In genomic region chr11:125281831-125282595, GRCh38 we compare ENCODE assay signal across 29 cellular contexts.
A peak's percentile ranks its signal among the peaks of the same experiment; 100 is the strongest.
DNase-seq lines count a peak whose midpoint lies in the region; ATAC-seq, FAIRE-seq and TF ChIP-seq lines count a peak whose summit lies in the region.
"Had no signal": no experiment of that assay in that cellular context is flagged by ENCODE, and none has a peak within 500 bp of the region (broad histone marks: within the 10 kb centered on the region; RNA-seq: fewer than 3 reads in every experiment).

No MANE protein-coding gene starts in this region.

- 74 to 75% methylated on average over 12 of the region's 12 CpGs for WGBS in GM23248 (ENCODE audit: low coverage in 1 of 2, low lambda C conversion rate in 2 of 2, missing lambda C conversion rate in 2 of 2), 2 experiments
- 80% methylated on average over 12 of the region's 12 CpGs for WGBS in mammary epithelial cell (ENCODE audit: low coverage, missing lambda C conversion rate)
- 27% methylated on average over 12 of the region's 12 CpGs for WGBS in HepG2 (ENCODE audit: low lambda C conversion rate)

- peak overlapping the region; percentile 82 for H3K27ac Mint-ChIP-seq in neural progenitor cell
- no peak overlapping the region for H3K27ac Mint-ChIP-seq in Caco-2 (ENCODE audit: unreplicated experiment)
- H3K27ac Mint-ChIP-seq: activated naive CD4-positive, alpha-beta T cell treated with anti-CD3 and anti-CD28 coated beads for 36 hours; CD4-positive, alpha-beta memory T cell; natural killer cell treated with Interleukin-12 subunit alpha and Interleukin-12 subunit beta and Interleukin-15 and Interleukin-18, amount 100 ng/mL, for 72 hours; T-cell had no signal

- H3K79me2 ChIP-seq in GM23248 (ENCODE audit: insufficient read depth) (no peaks in the 10 kb centered on the region), mammary epithelial cell (ENCODE audit: insufficient read depth, low read length) (no peaks in the 10 kb centered on the region), neural progenitor cell (ENCODE audit: low read depth) (no peaks in the 10 kb centered on the region), HepG2 (ENCODE audit: insufficient read depth, low read length) (no peaks in the 10 kb centered on the region)

- dilution Hi-C loops in mammary epithelial cell (cut with HindIII; ENCODE audit: low sequenced_read_pairs) = loop anchor here (5.0 kb wide), 1 partner anchor 45 kb away; no protein-coding TSS in a partner anchor

- H3K27me3 ChIP-seq in GM23248 (replicated peaks; ENCODE audit: insufficient read depth) = no peaks in the 10 kb centered on the region
- no peaks in the 10 kb centered on the region for H3K27me3 ChIP-seq in mammary epithelial cell (ENCODE audit: insufficient read depth, low read length)
- H3K27me3 ChIP-seq in neural progenitor cell = no peaks in the 10 kb centered on the region
- H3K27me3 ChIP-seq in HepG2 (ENCODE audit: control insufficient read depth in 1 of 2, insufficient read depth in 2 of 2, low read length in 2 of 2) = peaks cover 0 to 21% of the 10 kb centered on the region in 2 experiments; a peak in 2 of 5 replicates
- peaks cover 1% of the 10 kb centered on the region; the same call in 1 of the 2 replicates for H3K27me3 ChIP-seq in Caco-2 (replicated peaks; ENCODE audit: control insufficient read depth, insufficient read depth, low read length)
- H3K27me3 ChIP-seq: sigmoid colon, thyroid gland had no signal

- in situ Hi-C loops in GM23248 (cut with MboI) = no loop called here
- in situ Hi-C loops in mammary epithelial cell (cut with MboI; ENCODE audit: low sequenced_read_pairs in 2 of 2) = no loop called here
- in situ Hi-C loops in HepG2 (cut with HindIII; ENCODE audit: extremely low pct_ligation_motif_present, low pct_unique_long_range_greater_than_20kb) = no loop called here

- CTCF ChIA-PET in mammary epithelial cell (lab: Charles Lee; ENCODE audit: low non-redundant PET) (no interaction called here), HepG2 (lab: Yijun Ruan, JAX; ENCODE audit: low intra/inter-chr PET ratio, low total read pairs) (no interaction called here), Caco-2 (lab: Charles Lee) (interaction anchor here (1.1 kb wide), 1 partner anchor 64 kb away, joined by 5 read pairs; no protein-coding TSS in a partner anchor)

- ATAC-seq in HG03196 (IDR thresholded peaks at IDR 0.05; ENCODE audit: unreplicated experiment) (no peak), HepG2 (no peak)
- ATAC-seq: natural killer cell treated with Interleukin-12 subunit alpha and Interleukin-12 subunit beta and Interleukin-15 and Interleukin-18, amount 100 ng/mL, for 72 hours; T-cell had no signal

- H4K20me1 ChIP-seq in GM23248 (ENCODE audit: insufficient read depth) = no peaks in the 10 kb centered on the region
- no peaks in the 10 kb centered on the region for H4K20me1 ChIP-seq in mammary epithelial cell (ENCODE audit: insufficient read depth, low read length)
- H4K20me1 ChIP-seq in neural progenitor cell (ENCODE audit: low read depth) = peaks cover 4% of the 10 kb centered on the region
- H4K20me1 ChIP-seq in HepG2 (ENCODE audit: insufficient read depth, low read length) = no peaks in the 10 kb centered on the region

- H2AFZ ChIP-seq in GM23248 = no peak overlapping the region
- no peak overlapping the region for H2AFZ ChIP-seq in mammary epithelial cell (ENCODE audit: low read depth, low read length)
- no peak overlapping the region for H2AFZ ChIP-seq in neural progenitor cell (replicated peaks)
- no peak overlapping the region for H2AFZ ChIP-seq in HepG2 (ENCODE audit: low read length)

- H3K4me3 Mint-ChIP-seq in neural progenitor cell (no peak overlapping the region), Caco-2 (ENCODE audit: unreplicated experiment) (no peak overlapping the region)
- H3K4me3 Mint-ChIP-seq: activated naive CD4-positive, alpha-beta T cell treated with anti-CD3 and anti-CD28 coated beads for 36 hours; CD4-positive, alpha-beta memory T cell; natural killer cell treated with Interleukin-12 subunit alpha and Interleukin-12 subunit beta and Interleukin-15 and Interleukin-18, amount 100 ng/mL, for 72 hours; T-cell had no signal

- TF ChIP-seq RAD21 in HepG2 (CRISPR knock-in tag; IDR thresholded peaks at IDR 0.05) = no peak

- H3K9me3 Mint-ChIP-seq in neural progenitor cell (no peaks in the 10 kb centered on the region), Caco-2 (ENCODE audit: unreplicated experiment) (no peaks in the 10 kb centered on the region)
- H3K9me3 Mint-ChIP-seq: activated naive CD4-positive, alpha-beta T cell treated with anti-CD3 and anti-CD28 coated beads for 36 hours; CD4-positive, alpha-beta memory T cell; natural killer cell treated with Interleukin-12 subunit alpha and Interleukin-12 subunit beta and Interleukin-15 and Interleukin-18, amount 100 ng/mL, for 72 hours; T-cell had no signal

- no peak for TF ChIP-seq POLR2A in HepG2 (IDR thresholded peaks at IDR 0.05; ENCODE audit: insufficient read depth in 1 of 2, low read depth in 2 of 2, low read length in 2 of 2)

- no peak for TF ChIP-seq CTCF in mammary epithelial cell (conservative IDR thresholded peaks at IDR 0.05 in 1 of 2, IDR thresholded peaks at IDR 0.05 in 1 of 2; ENCODE audit: extremely low read depth in 1 of 2, insufficient read depth in 1 of 2, low read depth in 1 of 2, low read length in 2 of 2)
- TF ChIP-seq CTCF in neural progenitor cell (IDR thresholded peaks at IDR 0.05) = no peak
- TF ChIP-seq CTCF in HepG2 (CRISPR knock-in tag; IDR thresholded peaks at IDR 0.05) = no peak
- no peak for TF ChIP-seq CTCF in Caco-2 (IDR thresholded peaks at IDR 0.05; ENCODE audit: insufficient read depth in 1 of 2, low read depth in 1 of 2, low read length in 1 of 2, severe bottlenecking in 1 of 2, unreplicated experiment in 1 of 2)

- no peaks in the 10 kb centered on the region for H3K9me3 ChIP-seq in GM23248 (ENCODE audit: low read depth)
- H3K9me3 ChIP-seq in mammary epithelial cell (replicated peaks; ENCODE audit: insufficient read depth, low read length) = no peaks in the 10 kb centered on the region
- H3K9me3 ChIP-seq in neural progenitor cell (ENCODE audit: low read depth) = no peaks in the 10 kb centered on the region
- H3K9me3 ChIP-seq in HepG2 (ENCODE audit: low read length) = no peaks in the 10 kb centered on the region
- H3K9me3 ChIP-seq in Caco-2 = no peaks in the 10 kb centered on the region
- H3K9me3 ChIP-seq: sigmoid colon, thyroid gland had no signal

- peaks cover 51% of the 10 kb centered on the region for H3K4me1 Mint-ChIP-seq in neural progenitor cell
- H3K4me1 Mint-ChIP-seq in Caco-2 (ENCODE audit: low read depth, unreplicated experiment) = no peaks in the 10 kb centered on the region
- H3K4me1 Mint-ChIP-seq: CD4-positive, alpha-beta memory T cell; T-cell had no signal

- H3K4me1 ChIP-seq in GM23248 (ENCODE audit: insufficient read depth) = peaks cover 6% of the 10 kb centered on the region; the same call in 1 of the 2 replicates
- H3K4me1 ChIP-seq in mammary epithelial cell (ENCODE audit: insufficient read depth, low read length) = no peaks in the 10 kb centered on the region
- peaks cover 20% of the 10 kb centered on the region for H3K4me1 ChIP-seq in neural progenitor cell
- H3K4me1 ChIP-seq in HepG2 (ENCODE audit: insufficient read depth, low read length) = peaks cover 8% of the 10 kb centered on the region; the same call in 1 of the 2 replicates
- H3K4me1 ChIP-seq in Caco-2 = no peaks in the 10 kb centered on the region
- H3K4me1 ChIP-seq: sigmoid colon had no signal

- H3F3A ChIP-seq in GM23248 (ENCODE audit: insufficient read depth) (no peaks in the 10 kb centered on the region), neural progenitor cell (ENCODE audit: low read depth) (peaks cover 9% of the 10 kb centered on the region)

- TF ChIP-seq EP300 in HepG2 (IDR thresholded peaks at IDR 0.05; ENCODE audit: low read depth in 2 of 2, low read length in 2 of 2) (no peak), HepG2 (CRISPR knock-in tag; IDR thresholded peaks at IDR 0.05; ENCODE audit: borderline replicate concordance) (no peak)

- H3K4me2 ChIP-seq in GM23248 (ENCODE audit: unreplicated experiment) (no peak overlapping the region), mammary epithelial cell (ENCODE audit: insufficient read depth, low read depth, low read length) (no peak overlapping the region), neural progenitor cell (peak overlapping the region; percentile 29), HepG2 (ENCODE audit: low read depth, low read length) (no peak overlapping the region)
- H3K4me2 ChIP-seq: KMS-11 had no signal

- H3K27me3 Mint-ChIP-seq in neural progenitor cell (ENCODE audit: insufficient read depth, low read depth) (no peaks in the 10 kb centered on the region), Caco-2 (ENCODE audit: insufficient read depth, unreplicated experiment) (peaks cover 16% of the 10 kb centered on the region)

- no peak overlapping the region for H3K4me3 ChIP-seq in GM23248
- no peak overlapping the region for H3K4me3 ChIP-seq in mammary epithelial cell (replicated peaks in 1 of 3; ENCODE audit: insufficient read depth in 1 of 3, low read depth in 2 of 3, low read length in 3 of 3)
- no peak overlapping the region for H3K4me3 ChIP-seq in neural progenitor cell
- no peak overlapping the region for H3K4me3 ChIP-seq in HepG2 (replicated peaks in 1 of 3; ENCODE audit: insufficient read depth in 1 of 3, low read depth in 2 of 3, low read length in 3 of 3)
- no peak overlapping the region for H3K4me3 ChIP-seq in Caco-2 (ENCODE audit: low read depth, low read length)
- H3K4me3 ChIP-seq: sigmoid colon, thyroid gland had no signal

- no peak for FAIRE-seq in HepG2 (lab: Jason Lieb, UNC)

- no peaks in the 10 kb centered on the region for H3K36me3 ChIP-seq in GM23248 (ENCODE audit: low read depth)
- no peaks in the 10 kb centered on the region for H3K36me3 ChIP-seq in mammary epithelial cell (ENCODE audit: insufficient read depth, low read length)
- no peaks in the 10 kb centered on the region for H3K36me3 ChIP-seq in neural progenitor cell
- H3K36me3 ChIP-seq in HepG2 (replicated peaks in 1 of 2; ENCODE audit: control insufficient read depth in 1 of 2, insufficient read depth in 2 of 2, low read length in 2 of 2) = no peaks in the 10 kb centered on the region
- no peaks in the 10 kb centered on the region for H3K36me3 ChIP-seq in Caco-2 (ENCODE audit: control insufficient read depth, insufficient read depth, low read length)
- H3K36me3 ChIP-seq: sigmoid colon, thyroid gland had no signal

- H3K9ac ChIP-seq in GM23248 = no peak overlapping the region
- no peak overlapping the region for H3K9ac ChIP-seq in mammary epithelial cell (ENCODE audit: insufficient read depth, low read length)
- H3K9ac ChIP-seq in neural progenitor cell = no peak overlapping the region
- no peak overlapping the region for H3K9ac ChIP-seq in HepG2 (ENCODE audit: insufficient read depth, low read depth, low read length)
- H3K9ac ChIP-seq: KMS-11 had no signal

- no TSS peak for BruUV-seq in mammary epithelial cell (replicated peaks; lab: Mats Ljungman, UMichigan)
- no TSS peak for BruUV-seq in HepG2 (replicated peaks; lab: Mats Ljungman, UMichigan)
- BruUV-seq in Caco-2 (replicated peaks; lab: Mats Ljungman, UMichigan) = no TSS peak

- DNase-seq in GM23248 (peak; percentile 54), NCI-H524 (lab: John Stamatoyannopoulos, UW) (peak; percentile 40 to 76), mammary epithelial cell (peak; percentile 57), neural progenitor cell (ENCODE audit: low spot score) (no peak), NCI-H187 (lab: John Stamatoyannopoulos, UW) (no peak), HepG2 (ENCODE audit: low spot score) (no peak), Caco-2 (no peak)
- DNase-seq: activated naive CD4-positive, alpha-beta T cell treated with anti-CD3 and anti-CD28 coated beads for 36 hours; activated T-cell treated with anti-CD3 and anti-CD28 coated beads, Interleukin-2, amount 50 U/mL, for 1 hour; amygdala; CD4-positive, alpha-beta memory T cell; cerebellar nuclear complex; DMS79; effector memory CD4-positive, alpha-beta T cell; glutamatergic neuron; H7; left cardiac atrium; mesenchymal stem cell; NCI-H1105 treated with DMSO at 0.1 percent for 48 hours; NCI-H2171; OCI-M1; SHP77 treated with DMSO at 0.1 percent for 48 hours; sigmoid colon; stimulated activated naive CD4-positive, alpha-beta T cell; T-cell; thyroid gland had no signal

- intact Hi-C loops in mammary epithelial cell (cut with micrococcal nuclease) = no loop called here
- intact Hi-C loops in HepG2 (cut with micrococcal nuclease; ENCODE audit: unreplicated experiment) = no loop called here
- intact Hi-C loops in Caco-2 (cut with micrococcal nuclease; ENCODE audit: unreplicated experiment) = loop anchor here (5.0 kb wide), 1 partner anchor 65 kb away; no protein-coding TSS in a partner anchor

- POLR2A ChIA-PET in HepG2 (lab: Yijun Ruan, JAX) = no interaction called here
- POLR2A ChIA-PET in Caco-2 (lab: Charles Lee) = no interaction called here

- no peaks in the 10 kb centered on the region for H3K9me2 ChIP-seq in GM23248 (ENCODE audit: insufficient read depth)

- H3K36me3 Mint-ChIP-seq in neural progenitor cell (peaks cover 4% of the 10 kb centered on the region), Caco-2 (ENCODE audit: insufficient read depth, unreplicated experiment) (no peaks in the 10 kb centered on the region)
- H3K36me3 Mint-ChIP-seq: CD4-positive, alpha-beta memory T cell; natural killer cell treated with Interleukin-12 subunit alpha and Interleukin-12 subunit beta and Interleukin-15 and Interleukin-18, amount 100 ng/mL, for 72 hours; T-cell had no signal

- H3K27ac ChIP-seq in GM23248 (no peak overlapping the region), mammary epithelial cell (ENCODE audit: insufficient read depth, low read depth, low read length) (no peak overlapping the region), neural progenitor cell (peak overlapping the region; percentile 50), HepG2 (ENCODE audit: extremely low read length, insufficient read depth, low read length) (no peak overlapping the region)
- H3K27ac ChIP-seq: KMS-11, sigmoid colon, thyroid gland had no signal

Comparison
In these comparisons a context has a peak if more than half of its experiments do, and no peak if none do; other contexts are left out.
1. DNase-seq: peak in GM23248 (single experiment), NCI-H524 (2 of 2) and mammary epithelial cell (single experiment); none in neural progenitor cell (single experiment), NCI-H187 (0 of 2), HepG2 (single experiment) and Caco-2 (0 of 2).